In the genomic region with DNA sequence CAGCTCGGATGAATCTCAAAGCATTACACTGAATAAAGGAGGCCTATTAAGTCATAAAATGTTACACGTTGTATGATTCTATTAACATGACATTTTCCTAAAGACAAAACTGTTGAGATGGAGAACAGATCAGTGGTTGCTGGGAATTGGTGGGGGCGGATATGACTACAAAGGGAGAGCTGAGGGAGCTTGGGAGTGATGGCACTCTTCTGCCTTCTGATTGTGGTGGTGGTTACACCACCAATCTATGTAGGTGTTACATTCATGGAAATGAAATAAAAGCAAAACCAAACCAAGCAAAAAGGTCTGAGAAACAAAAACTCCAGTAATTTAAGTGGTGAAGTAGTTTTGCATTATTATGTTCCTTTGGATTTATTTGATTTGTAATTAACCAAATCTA, we compare ENCODE assay signal across 15 cellular contexts. TPM values are rescaled to one million over a fixed set of nuclear protein-coding genes. Genes with fewer than 3 reads are reported as not detected.
DNase-seq lines count a peak whose midpoint lies in the region; ATAC-seq, FAIRE-seq and TF ChIP-seq lines count a peak whose summit lies in the region.
"Had no signal": no experiment of that assay in that cellular context is flagged by ENCODE, and none has a peak within 500 bp of the region (broad histone marks: within the 10 kb centered on the region; RNA-seq: fewer than 3 reads in every experiment).

No MANE protein-coding gene starts in this region.

- no peak overlapping the region for H3K27ac ChIP-seq in CD8-positive, alpha-beta T cell (ENCODE audit: low read depth, low read length)
- H3K27ac ChIP-seq in SJCRH30 (peak overlapping the region; percentile 49), astrocyte (ENCODE audit: low read depth, low read length) (no peak overlapping the region)
- H3K27ac ChIP-seq: BLaER1, cardiac muscle cell, testis had no signal

- H3K4me3 ChIP-seq in CD8-positive, alpha-beta T cell (ENCODE audit: low read depth, low read length): no peak overlapping the region
- H3K4me3 ChIP-seq in SJCRH30 (no peak overlapping the region), astrocyte (ENCODE audit: insufficient read depth, low read depth, low read length) (no peak overlapping the region)
- H3K4me3 ChIP-seq: BLaER1, cardiac muscle cell, GM23338, testis had no signal

- no peaks in the 10 kb centered on the region for H3K9me3 Mint-ChIP-seq in CD8-positive, alpha-beta T cell
- H3K9me3 Mint-ChIP-seq in astrocyte (ENCODE audit: unreplicated experiment): no peaks in the 10 kb centered on the region
- no peaks in the 10 kb centered on the region for H3K9me3 Mint-ChIP-seq in nephron progenitor cell
- H3K9me3 Mint-ChIP-seq in stimulated activated memory B cell treated with anti-CD40 and anti-IgM and Interleukin-4, amounts not matched to agents 10 μg/mL and 1 μg/mL and 100 μg/mL, for 72 hours: no peaks in the 10 kb centered on the region
- H3K9me3 Mint-ChIP-seq: GM23338 had no signal

- no peak overlapping the region for H2AFZ ChIP-seq in astrocyte (ENCODE audit: low read depth, low read length)
- H2AFZ ChIP-seq: GM23338 had no signal

- peak overlapping the region; percentile 14 for H3K4me2 ChIP-seq in astrocyte (ENCODE audit: low read length)
- H3K4me2 ChIP-seq: BLaER1, GM23338 had no signal

- peak; percentile 69 for ATAC-seq in CD8-positive, alpha-beta T cell
- ATAC-seq in HG03460 (IDR thresholded peaks at IDR 0.05; ENCODE audit: unreplicated experiment) (no peak), GM18909 (IDR thresholded peaks at IDR 0.05; ENCODE audit: poor library complexity, unreplicated experiment) (no peak)
- ATAC-seq in stimulated activated memory B cell treated with anti-CD40 and anti-IgM and Interleukin-4, amounts not matched to agents 10 μg/mL and 1 μg/mL and 100 μg/mL, for 72 hours: no peak
- ATAC-seq: GM23338 had no signal

- no peak overlapping the region for H3K27ac Mint-ChIP-seq in CD8-positive, alpha-beta T cell
- H3K27ac Mint-ChIP-seq in astrocyte (ENCODE audit: unreplicated experiment) (no peak overlapping the region), nephron progenitor cell (peak overlapping the region; percentile 66)
- no peak overlapping the region for H3K27ac Mint-ChIP-seq in stimulated activated memory B cell treated with anti-CD40 and anti-IgM and Interleukin-4, amounts not matched to agents 10 μg/mL and 1 μg/mL and 100 μg/mL, for 72 hours
- H3K27ac Mint-ChIP-seq: GM23338 had no signal

- CTCF ChIA-PET in CD8-positive, alpha-beta T cell (lab: Charles Lee): interaction anchor here (0.8 to 1.5 kb wide), 4 partner anchors 12 to 66 kb away, joined by 3 to 5 read pairs (median 4); no protein-coding TSS in a partner anchor

- POLR2A ChIA-PET in CD8-positive, alpha-beta T cell (lab: Charles Lee): interaction anchor here (1.2 kb wide), 1 partner anchor 18 kb away, joined by 5 read pairs; no protein-coding TSS in a partner anchor

- H3K9ac ChIP-seq in astrocyte (ENCODE audit: low read length): no peak overlapping the region
- H3K9ac ChIP-seq: BLaER1 had no signal

- peaks cover 43% of the 10 kb centered on the region for H3K79me2 ChIP-seq in astrocyte (ENCODE audit: insufficient read depth, low read length)

- no peaks in the 10 kb centered on the region for H3K36me3 ChIP-seq in CD8-positive, alpha-beta T cell (ENCODE audit: insufficient read depth, low read length)
- H3K36me3 ChIP-seq in SJCRH30 (no peaks in the 10 kb centered on the region), astrocyte (ENCODE audit: insufficient read depth, low read length) (no peaks in the 10 kb centered on the region)
- H3K36me3 ChIP-seq: cardiac muscle cell had no signal

- no peaks in the 10 kb centered on the region for H3K9me3 ChIP-seq in CD8-positive, alpha-beta T cell (ENCODE audit: low read length)
- no peaks in the 10 kb centered on the region for H3K9me3 ChIP-seq in SJCRH30 (replicated peaks)
- H3K9me3 ChIP-seq in astrocyte (ENCODE audit: insufficient read depth, low read depth, low read length): no peaks in the 10 kb centered on the region
- H3K9me3 ChIP-seq: testis had no signal

- no peak for FAIRE-seq in astrocyte (lab: Jason Lieb, UNC)

- no peaks in the 10 kb centered on the region for H3K36me3 Mint-ChIP-seq in CD8-positive, alpha-beta T cell
- no peaks in the 10 kb centered on the region for H3K36me3 Mint-ChIP-seq in astrocyte (ENCODE audit: low read depth, unreplicated experiment)
- H3K36me3 Mint-ChIP-seq in nephron progenitor cell (ENCODE audit: low read depth): peaks cover 16% of the 10 kb centered on the region
- no peaks in the 10 kb centered on the region for H3K36me3 Mint-ChIP-seq in stimulated activated memory B cell treated with anti-CD40 and anti-IgM and Interleukin-4, amounts not matched to agents 10 μg/mL and 1 μg/mL and 100 μg/mL, for 72 hours

- peak in 2 of 7 experiments; percentile 10 to 37 for DNase-seq in CD8-positive, alpha-beta T cell
- DNase-seq in SJCRH30 (peak in 1 of 2 experiments; percentile 17), astrocyte (ENCODE audit: low read depth) (peak; percentile 41), nephron progenitor cell (no peak)
- DNase-seq: DMS53; effector memory CD4-positive, alpha-beta T cell; NCI-H345; stimulated activated CD4-positive, alpha-beta T cell treated with anti-CD3 and anti-CD28 coated beads, Interleukin-1b, Interleukin-23, amount 100 ng/mL, for 48 hours; testis had no signal

- H3K4me1 Mint-ChIP-seq in CD8-positive, alpha-beta T cell (ENCODE audit: low read depth): peaks cover 10% of the 10 kb centered on the region
- H3K4me1 Mint-ChIP-seq in astrocyte (ENCODE audit: low read depth, unreplicated experiment): peaks cover 17% of the 10 kb centered on the region
- H3K4me1 Mint-ChIP-seq in nephron progenitor cell: peaks cover 35% of the 10 kb centered on the region
- no peaks in the 10 kb centered on the region for H3K4me1 Mint-ChIP-seq in stimulated activated memory B cell treated with anti-CD40 and anti-IgM and Interleukin-4, amounts not matched to agents 10 μg/mL and 1 μg/mL and 100 μg/mL, for 72 hours
- H3K4me1 Mint-ChIP-seq: GM23338 had no signal

- no peak overlapping the region for H3K4me3 Mint-ChIP-seq in CD8-positive, alpha-beta T cell
- H3K4me3 Mint-ChIP-seq in astrocyte (ENCODE audit: unreplicated experiment): no peak overlapping the region
- H3K4me3 Mint-ChIP-seq in nephron progenitor cell: no peak overlapping the region
- no peak overlapping the region for H3K4me3 Mint-ChIP-seq in stimulated activated memory B cell treated with anti-CD40 and anti-IgM and Interleukin-4, amounts not matched to agents 10 μg/mL and 1 μg/mL and 100 μg/mL, for 72 hours
- H3K4me3 Mint-ChIP-seq: GM23338 had no signal

- no peaks in the 10 kb centered on the region for H3K27me3 ChIP-seq in CD8-positive, alpha-beta T cell (ENCODE audit: insufficient read depth, low read length)
- H3K27me3 ChIP-seq in SJCRH30: no peaks in the 10 kb centered on the region
- no peaks in the 10 kb centered on the region for H3K27me3 ChIP-seq in astrocyte (ENCODE audit: insufficient read depth, low read length)
- H3K27me3 ChIP-seq: BLaER1, cardiac muscle cell, testis had no signal

- H4K20me1 ChIP-seq in astrocyte (ENCODE audit: insufficient read depth, low read length): peaks cover 59% of the 10 kb centered on the region

- no peak for TF ChIP-seq CTCF in CD8-positive, alpha-beta T cell (IDR thresholded peaks at IDR 0.05)
- TF ChIP-seq CTCF in astrocyte (IDR thresholded peaks at IDR 0.05; ENCODE audit: insufficient read depth, low read depth, low read length): no peak
- no peak for TF ChIP-seq CTCF in nephron progenitor cell (IDR thresholded peaks at IDR 0.05)

- H3K4me1 ChIP-seq in CD8-positive, alpha-beta T cell (ENCODE audit: insufficient read depth, low read length): peaks cover 9% of the 10 kb centered on the region
- H3K4me1 ChIP-seq in SJCRH30: peaks cover 15% of the 10 kb centered on the region
- H3K4me1 ChIP-seq in astrocyte (ENCODE audit: insufficient read depth, low read length): peaks cover 11% of the 10 kb centered on the region
- H3K4me1 ChIP-seq: BLaER1, testis had no signal

- intact Hi-C loops in CD8-positive, alpha-beta T cell (cut with DNase I, micrococcal nuclease): loop anchor here in 1 of 2 experiments (10.0 kb wide), 1 partner anchor 54 kb away; no protein-coding TSS in a partner anchor

- H3K27me3 Mint-ChIP-seq in CD8-positive, alpha-beta T cell (ENCODE audit: low read depth): no peaks in the 10 kb centered on the region
- H3K27me3 Mint-ChIP-seq in astrocyte (ENCODE audit: low read depth, unreplicated experiment) (no peaks in the 10 kb centered on the region), nephron progenitor cell (ENCODE audit: low read depth, poor library complexity) (no peaks in the 10 kb centered on the region)
- H3K27me3 Mint-ChIP-seq in stimulated activated memory B cell treated with anti-CD40 and anti-IgM and Interleukin-4, amounts not matched to agents 10 μg/mL and 1 μg/mL and 100 μg/mL, for 72 hours: no peaks in the 10 kb centered on the region

RNA-seq across cellular contexts. Expression of a gene that starts 16.4 kb away (rescaled TPM):
- 100 to 1,000 TPM; 573 to 578 TPM for total RNA-seq in CD8-positive, alpha-beta T cell
- 27.1 and 31.5 TPM in 2 replicates for total RNA-seq in SJCRH30 (2014; rRNA removed; shearing (Covaris generic))
- 48.9 and 50.2 TPM in 2 replicates for total RNA-seq in astrocyte

Comparison
In these comparisons a context has a peak if more than half of its experiments do, and no peak if none do; other contexts are left out.
1. RNA of a gene that starts 16.4 kb away (total RNA-seq): 573 to 578 TPM in CD8-positive, alpha-beta T cell; 48.9 to 50.2 TPM in astrocyte and 27.1 to 31.5 TPM in SJCRH30; every median in the first group is over 10 times any median in the second.